2 cellular contexts compared by ENCODE assay signal in genomic region chr1:54169068-54169467, GRCh38.
TF ChIP-seq lines count a peak whose summit lies in the region.

No MANE protein-coding gene starts in this region.

TF ChIP-seq in HepG2, 621 proteins besides CTCF, POLR2A, EP300 and RAD21:
- TF ChIP-seq ZNF629 (CRISPR knock-in tag; conservative IDR thresholded peaks at IDR 0.05) (peak; percentile 74), ZNF235 (CRISPR knock-in tag; IDR thresholded peaks at IDR 0.05; ENCODE audit: borderline replicate concordance) (no peak), REPIN1 (CRISPR knock-in tag; IDR thresholded peaks at IDR 0.05; ENCODE audit: borderline replicate concordance, low read depth) (no peak)
TF ChIP-seq in HepG2: peak in this region for 1.

TF ChIP-seq in K562, 482 proteins besides CTCF, POLR2A, EP300 and RAD21:
- no peak for TF ChIP-seq GABPB1 (CRISPR knock-in tag; IDR thresholded peaks at IDR 0.05)
- peak; percentile 74 for TF ChIP-seq CHD4 (IDR thresholded peaks at IDR 0.05; ENCODE audit: insufficient read depth, insufficient replicate concordance, low read depth, low read length, poor library complexity, severe bottlenecking)
- no peak for TF ChIP-seq KAT8 (IDR thresholded peaks at IDR 0.05; ENCODE audit: low read depth)
- no peak for TF ChIP-seq MTA1 (IDR thresholded peaks at IDR 0.05; ENCODE audit: borderline replicate concordance)
- TF ChIP-seq, protein P1, sequence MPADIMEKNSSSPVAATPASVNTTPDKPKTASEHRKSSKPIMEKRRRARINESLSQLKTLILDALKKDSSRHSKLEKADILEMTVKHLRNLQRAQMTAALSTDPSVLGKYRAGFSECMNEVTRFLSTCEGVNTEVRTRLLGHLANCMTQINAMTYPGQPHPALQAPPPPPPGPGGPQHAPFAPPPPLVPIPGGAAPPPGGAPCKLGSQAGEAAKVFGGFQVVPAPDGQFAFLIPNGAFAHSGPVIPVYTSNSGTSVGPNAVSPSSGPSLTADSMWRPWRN (IDR thresholded peaks at IDR 0.05; ENCODE audit: low read depth): no peak
- TF ChIP-seq ZBTB1 (CRISPR knock-in tag; IDR thresholded peaks at IDR 0.05; ENCODE audit: borderline replicate concordance, low read depth): no peak
- peak; percentile 46 to 70; a peak in 2 of 4 replicates for TF ChIP-seq KDM1A (IDR thresholded peaks at IDR 0.05)
- TF ChIP-seq, protein P2, sequence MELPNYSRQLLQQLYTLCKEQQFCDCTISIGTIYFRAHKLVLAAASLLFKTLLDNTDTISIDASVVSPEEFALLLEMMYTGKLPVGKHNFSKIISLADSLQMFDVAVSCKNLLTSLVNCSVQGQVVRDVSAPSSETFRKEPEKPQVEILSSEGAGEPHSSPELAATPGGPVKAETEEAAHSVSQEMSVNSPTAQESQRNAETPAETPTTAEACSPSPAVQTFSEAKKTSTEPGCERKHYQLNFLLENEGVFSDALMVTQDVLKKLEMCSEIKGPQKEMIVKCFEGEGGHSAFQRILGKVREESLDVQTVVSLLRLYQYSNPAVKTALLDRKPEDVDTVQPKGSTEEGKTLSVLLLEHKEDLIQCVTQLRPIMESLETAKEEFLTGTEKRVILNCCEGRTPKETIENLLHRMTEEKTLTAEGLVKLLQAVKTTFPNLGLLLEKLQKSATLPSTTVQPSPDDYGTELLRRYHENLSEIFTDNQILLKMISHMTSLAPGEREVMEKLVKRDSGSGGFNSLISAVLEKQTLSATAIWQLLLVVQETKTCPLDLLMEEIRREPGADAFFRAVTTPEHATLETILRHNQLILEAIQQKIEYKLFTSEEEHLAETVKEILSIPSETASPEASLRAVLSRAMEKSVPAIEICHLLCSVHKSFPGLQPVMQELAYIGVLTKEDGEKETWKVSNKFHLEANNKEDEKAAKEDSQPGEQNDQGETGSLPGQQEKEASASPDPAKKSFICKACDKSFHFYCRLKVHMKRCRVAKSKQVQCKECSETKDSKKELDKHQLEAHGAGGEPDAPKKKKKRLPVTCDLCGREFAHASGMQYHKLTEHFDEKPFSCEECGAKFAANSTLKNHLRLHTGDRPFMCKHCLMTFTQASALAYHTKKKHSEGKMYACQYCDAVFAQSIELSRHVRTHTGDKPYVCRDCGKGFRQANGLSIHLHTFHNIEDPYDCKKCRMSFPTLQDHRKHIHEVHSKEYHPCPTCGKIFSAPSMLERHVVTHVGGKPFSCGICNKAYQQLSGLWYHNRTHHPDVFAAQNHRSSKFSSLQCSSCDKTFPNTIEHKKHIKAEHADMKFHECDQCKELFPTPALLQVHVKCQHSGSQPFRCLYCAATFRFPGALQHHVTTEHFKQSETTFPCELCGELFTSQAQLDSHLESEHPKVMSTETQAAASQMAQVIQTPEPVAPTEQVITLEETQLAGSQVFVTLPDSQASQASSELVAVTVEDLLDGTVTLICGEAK (IDR thresholded peaks at IDR 0.05): no peak
- TF ChIP-seq, protein P2 (CRISPR knock-in tag; IDR thresholded peaks at IDR 0.05): no peak
- peak; percentile 34; the same call in 1 of the 2 replicates for TF ChIP-seq HDAC2 (IDR thresholded peaks at IDR 0.05)
- TF ChIP-seq, protein P3, sequence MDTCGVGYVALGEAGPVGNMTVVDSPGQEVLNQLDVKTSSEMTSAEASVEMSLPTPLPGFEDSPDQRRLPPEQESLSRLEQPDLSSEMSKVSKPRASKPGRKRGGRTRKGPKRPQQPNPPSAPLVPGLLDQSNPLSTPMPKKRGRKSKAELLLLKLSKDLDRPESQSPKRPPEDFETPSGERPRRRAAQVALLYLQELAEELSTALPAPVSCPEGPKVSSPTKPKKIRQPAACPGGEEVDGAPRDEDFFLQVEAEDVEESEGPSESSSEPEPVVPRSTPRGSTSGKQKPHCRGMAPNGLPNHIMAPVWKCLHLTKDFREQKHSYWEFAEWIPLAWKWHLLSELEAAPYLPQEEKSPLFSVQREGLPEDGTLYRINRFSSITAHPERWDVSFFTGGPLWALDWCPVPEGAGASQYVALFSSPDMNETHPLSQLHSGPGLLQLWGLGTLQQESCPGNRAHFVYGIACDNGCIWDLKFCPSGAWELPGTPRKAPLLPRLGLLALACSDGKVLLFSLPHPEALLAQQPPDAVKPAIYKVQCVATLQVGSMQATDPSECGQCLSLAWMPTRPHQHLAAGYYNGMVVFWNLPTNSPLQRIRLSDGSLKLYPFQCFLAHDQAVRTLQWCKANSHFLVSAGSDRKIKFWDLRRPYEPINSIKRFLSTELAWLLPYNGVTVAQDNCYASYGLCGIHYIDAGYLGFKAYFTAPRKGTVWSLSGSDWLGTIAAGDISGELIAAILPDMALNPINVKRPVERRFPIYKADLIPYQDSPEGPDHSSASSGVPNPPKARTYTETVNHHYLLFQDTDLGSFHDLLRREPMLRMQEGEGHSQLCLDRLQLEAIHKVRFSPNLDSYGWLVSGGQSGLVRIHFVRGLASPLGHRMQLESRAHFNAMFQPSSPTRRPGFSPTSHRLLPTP (IDR thresholded peaks at IDR 0.05; ENCODE audit: borderline replicate concordance, extremely low read depth, insufficient read length): no peak
- TF ChIP-seq MEIS2 (IDR thresholded peaks at IDR 0.05; ENCODE audit: partially characterized antibody): peak; percentile 15
- no peak for TF ChIP-seq POLR2H (tag; IDR thresholded peaks at IDR 0.05; ENCODE audit: low read depth)
- TF ChIP-seq ADNP (tag; IDR thresholded peaks at IDR 0.05): peak; percentile 57; the same call in 1 of the 2 replicates
- no peak for TF ChIP-seq SOX6 (IDR thresholded peaks at IDR 0.05)
- no peak for TF ChIP-seq FUS (optimal IDR thresholded peaks at IDR 0.05; ENCODE audit: low read depth, low read length)
- peak; percentile 90 for TF ChIP-seq RBM25 (IDR thresholded peaks at IDR 0.05; ENCODE audit: low read depth, low read length, severe bottlenecking)
- TF ChIP-seq TEAD1 (CRISPR knock-in tag; IDR thresholded peaks at IDR 0.05): no peak
- peak; percentile 87 for TF ChIP-seq BCOR (IDR thresholded peaks at IDR 0.05)
- TF ChIP-seq ARID3B (CRISPR knock-in tag; IDR thresholded peaks at IDR 0.05; ENCODE audit: borderline replicate concordance): no peak
- no peak for TF ChIP-seq MTF1 (CRISPR knock-in tag; IDR thresholded peaks at IDR 0.05; ENCODE audit: borderline replicate concordance)
- TF ChIP-seq NFE2L1 (tag; IDR thresholded peaks at IDR 0.05; ENCODE audit: borderline replicate concordance, low read depth): no peak
- TF ChIP-seq HNRNPK (IDR thresholded peaks at IDR 0.05; ENCODE audit: low read depth, low read length, poor library complexity, severe bottlenecking): no peak
- TF ChIP-seq SMAD3 (CRISPR knock-in tag; conservative IDR thresholded peaks at IDR 0.05): no peak
- TF ChIP-seq TFE3 (CRISPR knock-in tag; IDR thresholded peaks at IDR 0.05): no peak
- TF ChIP-seq ZNF75A (CRISPR knock-in tag; IDR thresholded peaks at IDR 0.05): no peak
- TF ChIP-seq CSDE1 (IDR thresholded peaks at IDR 0.05): no peak
- TF ChIP-seq MXI1 (IDR thresholded peaks at IDR 0.05; ENCODE audit: low read depth, low read length): no peak
